ENCODE assay signal across 9 cellular contexts in genomic region chr19:12782424-12783225, GRCh38. TPM values are rescaled to one million over a fixed set of nuclear protein-coding genes. Genes with fewer than 3 reads are reported as not detected.
DNase-seq lines count a peak whose midpoint lies in the region; ATAC-seq, FAIRE-seq and TF ChIP-seq lines count a peak whose summit lies in the region.
"Had no signal": no experiment of that assay in that cellular context is flagged by ENCODE, and none has a peak within 500 bp of the region (broad histone marks: within the 10 kb centered on the region; RNA-seq: fewer than 3 reads in every experiment).

No MANE protein-coding gene starts in this region.

- no peaks in the 10 kb centered on the region for H3K9me3 ChIP-seq in kidney (ENCODE audit: control insufficient read depth in 1 of 2, low read length in 2 of 2)

- in situ Hi-C loops in Caki2 (cut with HindIII; ENCODE audit: low pct_unique_long_range_greater_than_20kb, low sequenced_read_pairs), result no loop called here

- intact Hi-C loops in activated B cell treated with CpG ODN at 0.5 μM for 24 hours (cut with micrococcal nuclease) (loop anchor here (1.0 kb wide), 1 partner anchor 9 kb away; the partner anchor contains the start of gene JUNB), kidney (cut with DNase I) (no loop called here)

- H3K27ac ChIP-seq in caudate nucleus (ENCODE audit: low read depth, low read length) (peak overlapping the region; percentile 98), kidney (ENCODE audit: low read depth in 2 of 2, low read length in 2 of 2) (peak overlapping the region; percentile 96 to 98)

- no peaks in the 10 kb centered on the region for H3K36me3 ChIP-seq in kidney (ENCODE audit: control insufficient read depth in 1 of 2, insufficient read depth in 2 of 2, low read length in 2 of 2)

- H3K9ac ChIP-seq in kidney (ENCODE audit: low read length in 2 of 2), result peak overlapping the region; percentile 49 to 72

- H3K4me3 ChIP-seq in kidney (ENCODE audit: low read length in 2 of 2), result peak overlapping the region; percentile 61 to 69

- peaks cover 18 to 42% of the 10 kb centered on the region in 2 donors for H3K4me1 ChIP-seq in kidney (ENCODE audit: control insufficient read depth in 1 of 2, insufficient read depth in 1 of 2, low read depth in 1 of 2, low read length in 2 of 2)

- H3K4me1 Mint-ChIP-seq in activated B cell treated with CpG ODN at 0.5 μM for 24 hours, result peaks cover 45% of the 10 kb centered on the region

- TF ChIP-seq CTCF in activated B cell treated with CpG ODN at 0.5 μM for 24 hours (IDR thresholded peaks at IDR 0.05), result no peak
- TF ChIP-seq CTCF in kidney (IDR thresholded peaks at IDR 0.05; ENCODE audit: borderline replicate concordance, extremely low read depth, insufficient read depth), result no peak

- DNase-seq in Caki2 (ENCODE audit: low read depth) (peak; percentile 89), HCEC 1CT (peak; percentile 63), NCI-H1930 (lab: John Stamatoyannopoulos, UW) (peak; percentile 49 to 50), activated B cell treated with CpG ODN at 0.5 μM for 24 hours (peak; percentile 89), caudate nucleus (lab: John Stamatoyannopoulos, UW) (peak in 58 of 61 donors; percentile 48 to 98 (median 88)), kidney (peak; percentile 97)
- peak; percentile 77 to 87 (median 79) for DNase-seq in stimulated activated CD4-positive, alpha-beta T cell treated with anti-CD3 and anti-CD28 coated beads, Interleukin-12 subunit alpha, Interleukin-12 subunit beta, amount 100 ng/mL, for 48 hours (ENCODE audit: low read depth in 2 of 3, low spot score in 1 of 3)

- no peaks in the 10 kb centered on the region for H3K36me3 Mint-ChIP-seq in activated B cell treated with CpG ODN at 0.5 μM for 24 hours (ENCODE audit: low read depth)

- peak overlapping the region; percentile 98 for H3K27ac Mint-ChIP-seq in activated B cell treated with CpG ODN at 0.5 μM for 24 hours

- ATAC-seq in activated B cell treated with CpG ODN at 0.5 μM for 24 hours (ENCODE audit: low read depth), result peak; percentile 51
- no peak for ATAC-seq in GM18858 (IDR thresholded peaks at IDR 0.05; ENCODE audit: unreplicated experiment)

- peak overlapping the region; percentile 86 for H3K4me3 Mint-ChIP-seq in activated B cell treated with CpG ODN at 0.5 μM for 24 hours

- no peak for FAIRE-seq in kidney (lab: Jason Lieb, UNC)

- no peaks in the 10 kb centered on the region for H3K9me3 Mint-ChIP-seq in activated B cell treated with CpG ODN at 0.5 μM for 24 hours

- CTCF ChIA-PET in activated B cell treated with CpG ODN at 0.5 μM for 24 hours (lab: Charles Lee), result interaction anchor here (0.6 to 3.5 kb wide), 6 partner anchors 9 to 311 kb away, joined by 3 to 19 read pairs (median 3); partner anchors contain the start of gene JUNB

- POLR2A ChIA-PET in activated B cell treated with CpG ODN at 0.5 μM for 24 hours (lab: Charles Lee), result interaction anchor here (0.6 to 12.7 kb wide), 9 partner anchors 9 to 216 kb away, joined by 3 to 909 read pairs (median 5); partner anchors contain the start of genes DHPS, JUNB, RNASEH2A and TRIR

- H3K27me3 Mint-ChIP-seq in activated B cell treated with CpG ODN at 0.5 μM for 24 hours, result no peaks in the 10 kb centered on the region

RNA-seq across cellular contexts. Expression of gene HOOK2, which starts 7.3 kb away (rescaled TPM):
- 17.8 and 18.1 TPM in 2 replicates for total RNA-seq in Caki2 (2014; rRNA removed; shearing (Covaris generic); ENCODE audit: low replicate concordance)
- 13.4 and 21.2 TPM in 2 replicates for total RNA-seq in activated B cell treated with CpG ODN at 0.5 μM for 24 hours
- 58.1 TPM for total RNA-seq in kidney
- polyA plus RNA-seq in kidney (ENCODE audit: insufficient read depth, low read depth, low replicate concordance), result 41.8 TPM

RNA-seq across cellular contexts. Expression of gene JUNB, which starts 8.7 kb away (rescaled TPM):
- 63.3 and 74.5 TPM in 2 replicates for total RNA-seq in Caki2 (2014; rRNA removed; shearing (Covaris generic); ENCODE audit: low replicate concordance)
- total RNA-seq in activated B cell treated with CpG ODN at 0.5 μM for 24 hours, result 127 and 132 TPM in 2 replicates
- 128 TPM for total RNA-seq in kidney
- 142 TPM for polyA plus RNA-seq in kidney (ENCODE audit: insufficient read depth, low read depth, low replicate concordance)

RNA-seq across cellular contexts. Expression of gene PRDX2, which starts 19.0 kb away (rescaled TPM):
- total RNA-seq in Caki2 (2014; rRNA removed; shearing (Covaris generic); ENCODE audit: low replicate concordance), result not detected in 2 replicates
- total RNA-seq in activated B cell treated with CpG ODN at 0.5 μM for 24 hours (53.1 and 55.6 TPM in 2 replicates), kidney (171 TPM)
- polyA plus RNA-seq in kidney (ENCODE audit: insufficient read depth, low read depth, low replicate concordance), result 664 TPM

RNA-seq across cellular contexts. Expression of gene THSD8, which starts 19.2 kb away (rescaled TPM):
- total RNA-seq in Caki2 (2014; rRNA removed; shearing (Covaris generic); ENCODE audit: low replicate concordance), result not detected in 2 replicates
- 2.3 and 5.9 TPM in 2 replicates for total RNA-seq in activated B cell treated with CpG ODN at 0.5 μM for 24 hours
- 3.2 TPM for total RNA-seq in kidney
- polyA plus RNA-seq in kidney (ENCODE audit: insufficient read depth, low read depth, low replicate concordance), result 10.0 TPM
- total RNA-seq: glomerular endothelial cell had no signal

RNA-seq across cellular contexts. Expression of gene RNASEH2A, which starts 23.8 kb away (rescaled TPM):
- total RNA-seq in Caki2 (2014; rRNA removed; shearing (Covaris generic); ENCODE audit: low replicate concordance), result 94.5 and 126 TPM in 2 replicates
- total RNA-seq in activated B cell treated with CpG ODN at 0.5 μM for 24 hours (13.4 and 22.1 TPM in 2 replicates), kidney (7.9 TPM)
- 1.3 TPM for polyA plus RNA-seq in kidney (ENCODE audit: insufficient read depth, low read depth, low replicate concordance)

Comparison
In these comparisons a context has a peak if more than half of its experiments do, and no peak if none do; other contexts are left out.
1. RNA of gene PRDX2, which starts 19.0 kb away (total RNA-seq): 171 TPM in kidney (single experiment) and 53.1 to 55.6 TPM in activated B cell treated with CpG ODN at 0.5 μM for 24 hours; not detected in Caki2; every median in the first group is over 10 times any median in the second.
2. Peak in every context shown above with its lines, with median percentiles within 50 percentile points of each other: DNase-seq.